In the genomic region with DNA sequence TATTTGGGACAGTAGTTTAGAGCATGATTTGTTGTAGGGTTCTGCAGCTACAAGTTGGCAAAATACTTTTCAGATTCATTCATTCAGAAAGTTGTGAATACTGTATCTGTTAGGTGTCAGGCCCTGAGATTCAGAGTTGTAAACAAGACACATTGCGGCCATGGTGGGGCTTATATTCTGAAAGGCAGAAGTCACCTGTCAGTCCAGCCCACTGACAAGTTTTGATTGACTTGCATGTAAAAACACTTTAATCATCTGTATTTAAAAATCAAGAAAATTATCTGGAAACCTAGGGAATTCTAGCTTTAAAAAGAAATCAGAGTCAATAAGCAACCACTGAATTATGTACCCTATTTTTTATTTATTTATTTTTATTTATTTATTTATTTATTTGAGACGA, we compare ENCODE assay signal across 15 cellular contexts.
"Had no signal": no experiment of that assay in that cellular context is flagged by ENCODE, and none has a peak within 500 bp of the region (broad histone marks: within the 10 kb centered on the region; RNA-seq: fewer than 3 reads in every experiment).

No MANE protein-coding gene starts in this region.

- H3K27me3 ChIP-seq: gastroesophageal sphincter, hepatocyte, neutrophil, SJCRH30, tibial nerve had no signal

- H3K9me3 ChIP-seq: gastroesophageal sphincter, neutrophil, SJCRH30, tibial nerve had no signal

- DNase-seq: activated CD4-positive, alpha-beta T cell treated with anti-CD3 and anti-CD28 coated beads for 4 hours; effector memory CD4-positive, alpha-beta T cell; kidney; posterior cingulate gyrus; right cardiac atrium; SJCRH30; small intestine; T-helper 9 cell had no signal

- H3K4me3 ChIP-seq: coronary artery, gastroesophageal sphincter, hepatocyte, SJCRH30, tibial nerve had no signal

- H3K27ac ChIP-seq: coronary artery, epithelial cell of prostate, gastroesophageal sphincter, hepatocyte, neutrophil, SJCRH30, tibial nerve, VCaP had no signal

- H3K36me3 ChIP-seq: gastroesophageal sphincter, neutrophil, tibial nerve had no signal

- ATAC-seq: gastroesophageal sphincter, right cardiac atrium had no signal
